10 cellular contexts compared by ENCODE assay signal in genomic region chr4:16140520-16141249, GRCh38. TPM values are rescaled to one million over a fixed set of nuclear protein-coding genes. Genes with fewer than 3 reads are reported as not detected.
DNase-seq lines count a peak whose midpoint lies in the region; ATAC-seq and TF ChIP-seq lines count a peak whose summit lies in the region.
"Had no signal": no experiment of that assay in that cellular context is flagged by ENCODE, and none has a peak within 500 bp of the region (broad histone marks: within the 10 kb centered on the region; RNA-seq: fewer than 3 reads in every experiment).

No MANE protein-coding gene starts in this region.

- H3K4me3 Mint-ChIP-seq in chondrocyte (ENCODE audit: unreplicated experiment): no peak overlapping the region

- no peaks in the 10 kb centered on the region for H3K9me3 ChIP-seq in mucosa of rectum (ENCODE audit: control insufficient read depth in 2 of 2, low read length in 2 of 2)

- no peak for TF ChIP-seq CTCF in chondrocyte (IDR thresholded peaks at IDR 0.05)

- no peak for ATAC-seq in GM21717 (IDR thresholded peaks at IDR 0.05; ENCODE audit: unreplicated experiment)

- no peaks in the 10 kb centered on the region for H3K27me3 Mint-ChIP-seq in chondrocyte (ENCODE audit: low read depth)

- peaks cover 30% of the 10 kb centered on the region for H3K9me3 Mint-ChIP-seq in chondrocyte (ENCODE audit: low read depth)

- peak overlapping the region; percentile 56 for H3K27ac Mint-ChIP-seq in chondrocyte (ENCODE audit: unreplicated experiment)

- no peak overlapping the region for H3K9ac ChIP-seq in mucosa of rectum (ENCODE audit: low read depth in 1 of 2, low read length in 2 of 2)

- no peak overlapping the region for H3K4me3 ChIP-seq in mucosa of rectum (ENCODE audit: low read length in 2 of 2)

- DNase-seq in COLO829 (ENCODE audit: low spot score) (peak; percentile 53), LoVo (ENCODE audit: low spot score) (peak; percentile 96), chondrocyte (ENCODE audit: low spot score) (no peak), retina (no peak), NCI-H82 (lab: John Stamatoyannopoulos, UW) (no peak), NCI-H146 (lab: John Stamatoyannopoulos, UW) (no peak)
- DNase-seq: cerebellar nuclear complex, NCI-H1930 had no signal

- peaks cover 24% of the 10 kb centered on the region for H3K4me1 Mint-ChIP-seq in chondrocyte (ENCODE audit: low read depth)

- peaks cover 23 to 45% of the 10 kb centered on the region in 2 donors for H3K4me1 ChIP-seq in mucosa of rectum (ENCODE audit: control insufficient read depth in 2 of 2, insufficient read depth in 2 of 2, low read length in 2 of 2)

- peak overlapping the region; percentile 79 to 81 for H3K27ac ChIP-seq in mucosa of rectum (ENCODE audit: low read depth in 2 of 2, low read length in 2 of 2)

- H3K36me3 Mint-ChIP-seq in chondrocyte (ENCODE audit: low read depth): peaks cover 12% of the 10 kb centered on the region

- H3K36me3 ChIP-seq in mucosa of rectum (ENCODE audit: control insufficient read depth in 2 of 2, insufficient read depth in 2 of 2, low read length in 2 of 2): no peaks in the 10 kb centered on the region

- H3K27me3 ChIP-seq in mucosa of rectum (ENCODE audit: control insufficient read depth in 2 of 2, insufficient read depth in 2 of 2, low read length in 2 of 2): no peaks in the 10 kb centered on the region

RNA-seq across cellular contexts. Expression of gene PROM1, which starts 56.9 kb away (rescaled TPM):
- total RNA-seq in chondrocyte: 0.10 TPM in 1 of 3 replicates, not detected in the others

Comparison
In these comparisons a context has a peak if more than half of its experiments do, and no peak if none do; other contexts are left out.
1. DNase-seq: peak in COLO829 (single experiment) and LoVo (single experiment); none in chondrocyte (single experiment), retina (single experiment), NCI-H82 (single experiment) and NCI-H146 (single experiment).